Comparison of ENCODE assay signal across 1 cellular context in genomic region chr19:41866284-41866683, GRCh38.
A peak's percentile ranks its signal among the peaks of the same experiment; 100 is the strongest.
TF ChIP-seq lines count a peak whose summit lies in the region.

No MANE protein-coding gene starts in this region.

TF ChIP-seq in H1, 55 proteins besides CTCF, POLR2A, EP300 and RAD21:
- TF ChIP-seq POLR2AphosphoS5 (IDR thresholded peaks at IDR 0.05; ENCODE audit: low read depth, low read length) = peak; percentile 82
- no peak for TF ChIP-seq ZNF274 (IDR thresholded peaks at IDR 0.05; ENCODE audit: borderline replicate concordance, extremely low read depth, low read length)
